Comparison of ENCODE assay signal across 29 cellular contexts in genomic region chr12:105547786-105548185, GRCh38.
"Had no signal": no experiment of that assay in that cellular context is flagged by ENCODE, and none has a peak within 500 bp of the region (broad histone marks: within the 10 kb centered on the region; RNA-seq: fewer than 3 reads in every experiment).

No MANE protein-coding gene starts in this region.

- H3K27ac ChIP-seq: body of pancreas, SJCRH30, SK-N-MC had no signal

- H3K4me1 ChIP-seq: body of pancreas, SJCRH30 had no signal

- DNase-seq: activated CD4-positive, alpha-beta T cell treated with anti-CD3 and anti-CD28 coated beads, Interleukin-2, amount 10 ng/mL, durations not matched to agents 24 days and 14 days; activated CD4-positive, alpha-beta T cell treated with anti-CD3 and anti-CD28 coated beads, Interleukin-2, amount 50 U/mL, for 4 hours; activated CD8-positive, alpha-beta T cell treated with anti-CD3 and anti-CD28 coated beads for 36 hours; activated effector memory CD4-positive, alpha-beta T cell treated with anti-CD3 and anti-CD28 coated beads, Interleukin-2, amount 50 U/mL, for 16 hours; activated naive CD4-positive, alpha-beta T cell; activated naive CD4-positive, alpha-beta T cell treated with anti-CD3 and anti-CD28 coated beads, Interleukin-2, amount 50 U/mL, for 16 hours; activated naive CD8-positive, alpha-beta T cell treated with anti-CD3 and anti-CD28 coated beads for 36 hours; activated T-cell treated with anti-CD3 and anti-CD28 coated beads, Interleukin-2, amount 50 U/mL, for 1 hour; activated T-cell treated with anti-CD3 and anti-CD28 coated beads, Interleukin-2, amount 50 U/mL, for 72 hours; amniotic stem cell; aorta; body of pancreas; caudate nucleus; cerebellar nuclear complex; Kasumi-1; KG1; NCI-H1105; NCI-H1417 treated with DMSO at 0.1 percent for 48 hours; NCI-H187 treated with DMSO at 0.1 percent for 48 hours; NCI-H2081; NCI-H345; NCI-H524 treated with DMSO at 0.1 percent for 48 hours; NCI-H748 treated with DMSO at 0.1 percent for 48 hours; SHP77; SJCRH30; T1000 had no signal

- ATAC-seq: activated CD8-positive, alpha-beta T cell treated with anti-CD3 and anti-CD28 coated beads for 36 hours; activated T-cell treated with anti-CD3 and anti-CD28 coated beads, Interleukin-2, amount 50 U/mL, for 72 hours; activated T-helper 17 cell treated with anti-CD3 and anti-CD28 coated beads, Interleukin-2, amount 50 U/mL, for 72 hours; body of pancreas; Panc1 had no signal

- H3K36me3 ChIP-seq: SJCRH30 had no signal

- H3K9me3 ChIP-seq: body of pancreas, SJCRH30 had no signal

- H3K27me3 ChIP-seq: body of pancreas, SJCRH30 had no signal

- H3K4me3 ChIP-seq: body of pancreas, SJCRH30, SK-N-MC had no signal
